ENCODE assay signal across 14 cellular contexts in genomic region chr11:120354779-120355178, GRCh38. TPM values are rescaled to one million over a fixed set of nuclear protein-coding genes. Genes with fewer than 3 reads are reported as not detected.
DNase-seq lines count a peak whose midpoint lies in the region; ATAC-seq and TF ChIP-seq lines count a peak whose summit lies in the region.
"Had no signal": no experiment of that assay in that cellular context is flagged by ENCODE, and none has a peak within 500 bp of the region (broad histone marks: within the 10 kb centered on the region; RNA-seq: fewer than 3 reads in every experiment).

No MANE protein-coding gene starts in this region.

- peaks cover 0 to 38% (median 15%) of the 10 kb centered on the region in 4 donors for H3K4me1 ChIP-seq in right lobe of liver
- H3K4me1 ChIP-seq: SJSA1 had no signal

- H3K4me3 ChIP-seq in choroid plexus epithelial cell (ENCODE audit: low read depth, low read length), result no peak overlapping the region
- H3K4me3 ChIP-seq in right lobe of liver, result no peak overlapping the region
- H3K4me3 ChIP-seq: HAP-1, SJSA1 had no signal

- no peaks in the 10 kb centered on the region for H3K36me3 ChIP-seq in right lobe of liver
- H3K36me3 ChIP-seq: HAP-1, SJSA1 had no signal

- TF ChIP-seq CTCF in choroid plexus epithelial cell (conservative IDR thresholded peaks at IDR 0.05; ENCODE audit: low read depth, low read length), result no peak
- TF ChIP-seq CTCF in right lobe of liver (IDR thresholded peaks at IDR 0.05), result no peak

- intact Hi-C loops in right lobe of liver (cut with DNase I), result no loop called here

- ATAC-seq in right lobe of liver, result peak; percentile 57 to 79 (median 74)

- no peaks in the 10 kb centered on the region for H3K9me3 ChIP-seq in right lobe of liver
- H3K9me3 ChIP-seq: HAP-1, SJSA1 had no signal

- peak overlapping the region in 1 of 3 donors; percentile 18 for H3K27ac ChIP-seq in right lobe of liver
- H3K27ac ChIP-seq: SJSA1 had no signal

- peak; percentile 85 for DNase-seq in NCI-H526 treated with DMSO at 0.1 percent for 48 hours (lab: John Stamatoyannopoulos, UW)
- DNase-seq in choroid plexus epithelial cell (ENCODE audit: low read depth), result peak; percentile 68
- no peak for DNase-seq in right lobe of liver
- DNase-seq in cortex of kidney (lab: John Stamatoyannopoulos, UW), result no peak
- DNase-seq in NCI-H748 treated with DMSO at 0.1 percent for 48 hours (lab: John Stamatoyannopoulos, UW), result no peak
- no peak for DNase-seq in NCI-H774 (lab: John Stamatoyannopoulos, UW)
- DNase-seq in inferior parietal cortex (ENCODE audit: extremely low spot score), result no peak
- DNase-seq: CD4-positive, alpha-beta T cell; Kasumi-1; NCI-H1105; NCI-H1694 treated with DMSO at 0.1 percent for 48 hours; NCI-H524 treated with DMSO at 0.1 percent for 48 hours had no signal

- H3K27me3 ChIP-seq in right lobe of liver, result no peaks in the 10 kb centered on the region
- H3K27me3 ChIP-seq: SJSA1 had no signal

- WGBS in right lobe of liver (ENCODE audit: insufficient coverage, low coverage, low lambda C conversion rate, missing lambda C conversion rate), result 31% methylated on average over 6 of the region's 6 CpGs

- no peak for TF ChIP-seq POLR2A in right lobe of liver (IDR thresholded peaks at IDR 0.05)

RNA-seq across cellular contexts. Expression of gene ARHGEF12, which starts 18.6 kb away (rescaled TPM):
- total RNA-seq in right lobe of liver, result 100 to 1,000 TPM in 3 of 6 experiments, 10 to 100 TPM in 3; 75.1 to 113 (median 94.0) TPM

RNA-seq across cellular contexts. Expression of gene TLCD5, which starts 29.7 kb away (rescaled TPM):
- total RNA-seq in right lobe of liver, result 1 to 10 TPM in 1 of 6 experiments, under 1 TPM in 5; 0.07 to 1.3 (median 0.38) TPM
- total RNA-seq: CD4-positive, alpha-beta T cell had no signal

Comparison
In these comparisons a context has a peak if more than half of its experiments do, and no peak if none do; other contexts are left out.
1. DNase-seq: peak in NCI-H526 treated with DMSO at 0.1 percent for 48 hours (single experiment) and choroid plexus epithelial cell (single experiment); none in right lobe of liver (0 of 3), cortex of kidney (single experiment), NCI-H748 treated with DMSO at 0.1 percent for 48 hours (single experiment), NCI-H774 (single experiment) and inferior parietal cortex (single experiment).